Comparison of ENCODE assay signal across 8 cellular contexts in genomic region chr6:109381747-109382575, GRCh38. TPM values are rescaled to one million over a fixed set of nuclear protein-coding genes. Genes with fewer than 3 reads are reported as not detected.
DNase-seq lines count a peak whose midpoint lies in the region; ATAC-seq and TF ChIP-seq lines count a peak whose summit lies in the region.

TSS of gene CD164 (minus strand) at chr6:109382467. CDS start at chr6:109382378, 89 bp downstream.

- H3K4me1 Mint-ChIP-seq in GM23338: peaks cover 29% of the 10 kb centered on the region
- H3K4me1 Mint-ChIP-seq in activated T-helper 2 cell treated with anti-CD3 and anti-CD28 coated beads, Interferon-gamma antibody, Interleukin-2, Interleukin-4, amounts not matched to agents 10 μg/mL and 5 μg/mL and 100 μg/mL, durations not matched to agents 14 hours and 24 hours and 36 hours (ENCODE audit: low read depth): peaks cover 42% of the 10 kb centered on the region
- H3K4me1 Mint-ChIP-seq in nephron: peaks cover 59% of the 10 kb centered on the region

- H3K36me3 Mint-ChIP-seq in GM23338 (ENCODE audit: low read depth) (peaks cover 20% of the 10 kb centered on the region), nephron (ENCODE audit: low read depth) (peaks cover 19% of the 10 kb centered on the region)
- H3K36me3 Mint-ChIP-seq in activated T-helper 2 cell treated with anti-CD3 and anti-CD28 coated beads, Interferon-gamma antibody, Interleukin-2, Interleukin-4, amounts not matched to agents 10 μg/mL and 5 μg/mL and 100 μg/mL, durations not matched to agents 14 hours and 24 hours and 36 hours (ENCODE audit: low read depth): peaks cover 43% of the 10 kb centered on the region

- H3K4me3 Mint-ChIP-seq in GM23338 (peak within 1 kb of the TSS; percentile 89), nephron (peak within 1 kb of the TSS; percentile 95 to 98 (median 97))
- H3K4me3 Mint-ChIP-seq in activated T-helper 2 cell treated with anti-CD3 and anti-CD28 coated beads, Interferon-gamma antibody, Interleukin-2, Interleukin-4, amounts not matched to agents 10 μg/mL and 5 μg/mL and 100 μg/mL, durations not matched to agents 14 hours and 24 hours and 36 hours (ENCODE audit: low read depth): peak within 1 kb of the TSS; percentile 98

- TF ChIP-seq CTCF in GM23338 (conservative IDR thresholded peaks at IDR 0.05; ENCODE audit: low read depth in 2 of 2): no peak
- no peak for TF ChIP-seq CTCF in RWPE2 (IDR thresholded peaks at IDR 0.05; ENCODE audit: poor library complexity, severe bottlenecking)
- no peak for TF ChIP-seq CTCF in fibroblast of pulmonary artery (IDR thresholded peaks at IDR 0.05; ENCODE audit: low read length, missing control alignments)
- no peak for TF ChIP-seq CTCF in nephron (IDR thresholded peaks at IDR 0.05; ENCODE audit: unreplicated experiment in 3 of 3)

- no peaks in the 10 kb centered on the region for H3K27me3 ChIP-seq in GM23338 (ENCODE audit: insufficient read depth)
- H3K27me3 ChIP-seq in RWPE2 (ENCODE audit: insufficient read depth, poor library complexity, severe bottlenecking): no peaks in the 10 kb centered on the region

- H3K4me2 ChIP-seq in GM23338: peak within 1 kb of the TSS; percentile 82

- no peaks in the 10 kb centered on the region for H3K9me3 ChIP-seq in RWPE2 (ENCODE audit: severe bottlenecking)

- H3K36me3 ChIP-seq in GM23338 (ENCODE audit: insufficient read depth): peaks cover 9% of the 10 kb centered on the region
- H3K36me3 ChIP-seq in RWPE2 (ENCODE audit: low read depth): peaks cover 28% of the 10 kb centered on the region

- no peaks in the 10 kb centered on the region for H3K9me3 Mint-ChIP-seq in GM23338
- H3K9me3 Mint-ChIP-seq in activated T-helper 2 cell treated with anti-CD3 and anti-CD28 coated beads, Interferon-gamma antibody, Interleukin-2, Interleukin-4, amounts not matched to agents 10 μg/mL and 5 μg/mL and 100 μg/mL, durations not matched to agents 14 hours and 24 hours and 36 hours: no peaks in the 10 kb centered on the region
- H3K9me3 Mint-ChIP-seq in nephron: no peaks in the 10 kb centered on the region

- H3K79me2 ChIP-seq in GM23338 (replicated peaks; ENCODE audit: insufficient read depth): peaks cover 48% of the 10 kb centered on the region

- ATAC-seq in GM23338 (peak; percentile 72), RWPE2 (ENCODE audit: low read depth) (peak; percentile 50)
- peak; percentile 60 for ATAC-seq in stimulated activated naive CD8-positive, alpha-beta T cell treated with anti-CD3 and anti-CD28 coated beads, Interleukin-15, Interleukin-2, amounts not matched to agents 100 U/mL and 50 U/mL, for 24 hours

- H3K27ac Mint-ChIP-seq in GM23338 (peak within 1 kb of the TSS; percentile 100), nephron (peak within 1 kb of the TSS; percentile 100)
- H3K27ac Mint-ChIP-seq in activated T-helper 2 cell treated with anti-CD3 and anti-CD28 coated beads, Interferon-gamma antibody, Interleukin-2, Interleukin-4, amounts not matched to agents 10 μg/mL and 5 μg/mL and 100 μg/mL, durations not matched to agents 14 hours and 24 hours and 36 hours: peak within 1 kb of the TSS; percentile 99

- H2AFZ ChIP-seq in GM23338: peak within 1 kb of the TSS; percentile 80

- DNase-seq in EH (ENCODE audit: low read depth) (peak; percentile 93), GM23338 (ENCODE audit: low spot score) (peak; percentile 98), LHCN-M2 (ENCODE audit: low read depth) (peak; percentile 95), RWPE2 (ENCODE audit: low spot score) (peak; percentile 90), fibroblast of pulmonary artery (ENCODE audit: low read depth) (peak; percentile 95)
- peak; percentile 92 for DNase-seq in activated T-helper 2 cell treated with anti-CD3 and anti-CD28 coated beads, Interferon-gamma antibody, Interleukin-2, Interleukin-4, amounts not matched to agents 10 μg/mL and 5 μg/mL and 100 μg/mL, durations not matched to agents 14 hours and 24 hours and 36 hours (ENCODE audit: low spot score)
- peak; percentile 95 for DNase-seq in stimulated activated naive CD8-positive, alpha-beta T cell treated with anti-CD3 and anti-CD28 coated beads, Interleukin-15, Interleukin-2, amounts not matched to agents 100 U/mL and 50 U/mL, for 24 hours

- no peaks in the 10 kb centered on the region for H3F3A ChIP-seq in GM23338 (replicated peaks; ENCODE audit: low read depth)

- H3K4me3 ChIP-seq in GM23338 (peak within 1 kb of the TSS; percentile 78), RWPE2 (ENCODE audit: severe bottlenecking) (peak within 1 kb of the TSS; percentile 78), fibroblast of pulmonary artery (replicated peaks; ENCODE audit: low read depth, low read length) (peak within 1 kb of the TSS; percentile 90)

- H3K27me3 Mint-ChIP-seq in GM23338 (ENCODE audit: insufficient read depth, low read depth, poor library complexity) (peaks cover 10% of the 10 kb centered on the region), nephron (ENCODE audit: low read depth) (no peaks in the 10 kb centered on the region)
- peaks cover 3% of the 10 kb centered on the region for H3K27me3 Mint-ChIP-seq in activated T-helper 2 cell treated with anti-CD3 and anti-CD28 coated beads, Interferon-gamma antibody, Interleukin-2, Interleukin-4, amounts not matched to agents 10 μg/mL and 5 μg/mL and 100 μg/mL, durations not matched to agents 14 hours and 24 hours and 36 hours (ENCODE audit: low read depth)

- intact Hi-C loops in activated T-helper 2 cell treated with anti-CD3 and anti-CD28 coated beads, Interferon-gamma antibody, Interleukin-2, Interleukin-4, amounts not matched to agents 10 μg/mL and 5 μg/mL and 100 μg/mL, durations not matched to agents 14 hours and 24 hours and 36 hours (cut with micrococcal nuclease): loop anchor here (1.0 to 10.0 kb wide), 16 partner anchors 9 to 1925 kb away; partner anchors contain the start of genes AK9, ARMC2, CDC40 and CEP57L1

- peaks cover 33% of the 10 kb centered on the region for H4K20me1 ChIP-seq in GM23338 (replicated peaks; ENCODE audit: insufficient read depth)

- H3K27ac ChIP-seq in GM23338 (ENCODE audit: low read depth) (peak within 1 kb of the TSS; percentile 88), RWPE2 (ENCODE audit: poor library complexity, severe bottlenecking) (peak within 1 kb of the TSS; percentile 92)

- H3K4me1 ChIP-seq in GM23338 (ENCODE audit: insufficient read depth): peaks cover 18% of the 10 kb centered on the region
- peaks cover 26% of the 10 kb centered on the region for H3K4me1 ChIP-seq in RWPE2 (ENCODE audit: insufficient read depth, poor library complexity, severe bottlenecking)

- no peaks in the 10 kb centered on the region for H3K9me2 ChIP-seq in GM23338 (ENCODE audit: insufficient read depth)

RNA-seq across cellular contexts. Expression of gene CD164, which starts in this region (rescaled TPM):
- total RNA-seq in GM23338 (2014; rRNA removed; shearing (Covaris generic)): 81.0 and 103 TPM in 2 replicates
- 64.4 and 83.8 TPM in 2 replicates for polyA plus RNA-seq in GM23338 (2016; fragmentation: Nextera tagmentation; extraction: Ambion mirVana)
- 255 and 329 TPM in 2 replicates for total RNA-seq in LHCN-M2 (2014; rRNA removed)
- polyA plus RNA-seq in LHCN-M2 (2012): 86.5 TPM
- total RNA-seq in activated T-helper 2 cell treated with anti-CD3 and anti-CD28 coated beads, Interferon-gamma antibody, Interleukin-2, Interleukin-4, amounts not matched to agents 10 μg/mL and 5 μg/mL and 100 μg/mL, durations not matched to agents 14 hours and 24 hours and 36 hours: 206 and 207 TPM in 2 replicates

Comparison
In these comparisons a context has a peak if more than half of its experiments do, and no peak if none do; other contexts are left out.
1. Peak in every context shown above with its lines: DNase-seq, ATAC-seq, H3K4me3 ChIP-seq and H3K27ac ChIP-seq.